In genomic region chr5:69093771-69094570, GRCh38 we compare ENCODE assay signal across 8 cellular contexts. TPM values are rescaled to one million over a fixed set of nuclear protein-coding genes. Genes with fewer than 3 reads are reported as not detected.
DNase-seq lines count a peak whose midpoint lies in the region; ATAC-seq lines count a peak whose summit lies in the region.

SLC30A5 (plus strand) TSS chr5:69094014; CDS start chr5:69094256, 242 bp downstream.

- no peaks in the 10 kb centered on the region for H3K27me3 ChIP-seq in BLaER1 treated with 17β-estradiol and CSF1 and Interleukin-3, amounts not matched to agents 10 nM and 100 nM

- H3K36me3 Mint-ChIP-seq in activated CD4-positive, alpha-beta T cell treated with anti-CD3 and anti-CD28 coated beads, Interleukin-2, amount 10 ng/mL, durations not matched to agents 7 days and 5 days (ENCODE audit: low read depth), result peaks cover 15% of the 10 kb centered on the region

- H3K4me1 Mint-ChIP-seq in activated CD4-positive, alpha-beta T cell treated with anti-CD3 and anti-CD28 coated beads, Interleukin-2, amount 10 ng/mL, durations not matched to agents 7 days and 5 days, result peaks cover 35% of the 10 kb centered on the region

- peaks cover 0 to 45% (median 25%) of the 10 kb centered on the region in 11 experiments; a peak in 16 of 22 replicates for H4K20me1 ChIP-seq in BLaER1 treated with 17β-estradiol and CSF1 and Interleukin-3, amounts not matched to agents 10 nM and 100 nM

- H3K9me3 ChIP-seq in BLaER1 treated with 17β-estradiol and CSF1 and Interleukin-3, amounts not matched to agents 10 nM and 100 nM (replicated peaks in 1 of 11), result no peaks in the 10 kb centered on the region

- H3K27ac Mint-ChIP-seq in activated CD4-positive, alpha-beta T cell treated with anti-CD3 and anti-CD28 coated beads, Interleukin-2, amount 10 ng/mL, durations not matched to agents 7 days and 5 days, result peak within 1 kb of the TSS; percentile 97

- CTCF ChIA-PET in activated CD4-positive, alpha-beta T cell treated with anti-CD3 and anti-CD28 coated beads, Interleukin-2, amount 10 ng/mL, durations not matched to agents 7 days and 5 days (lab: Charles Lee), result interaction anchor here (0.5 to 2.2 kb wide), 47 partner anchors 8 to 1926 kb away, joined by 3 to 24 read pairs (median 4); partner anchors contain the start of genes CCDC125, CCNB1, CDK7 and CENPH

- no peaks in the 10 kb centered on the region for H3K9me3 Mint-ChIP-seq in activated CD4-positive, alpha-beta T cell treated with anti-CD3 and anti-CD28 coated beads, Interleukin-2, amount 10 ng/mL, durations not matched to agents 7 days and 5 days

- H3K27me3 Mint-ChIP-seq in activated CD4-positive, alpha-beta T cell treated with anti-CD3 and anti-CD28 coated beads, Interleukin-2, amount 10 ng/mL, durations not matched to agents 7 days and 5 days, result no peaks in the 10 kb centered on the region

- DNase-seq in GM19240 (ENCODE audit: insufficient read length, low spot score) (peak; percentile 84), NCI-H526 treated with DMSO at 0.1 percent for 48 hours (lab: John Stamatoyannopoulos, UW) (peak; percentile 93), cortex of kidney (lab: John Stamatoyannopoulos, UW) (peak; percentile 45), left lobe of liver (ENCODE audit: low spot score) (peak; percentile 99)
- peak; percentile 99 for DNase-seq in activated CD4-positive, alpha-beta T cell treated with anti-CD3 and anti-CD28 coated beads, Interleukin-2, amount 10 ng/mL, durations not matched to agents 7 days and 5 days
- peak; percentile 95 to 96 for DNase-seq in stimulated activated CD4-positive, alpha-beta T cell treated with anti-CD3 and anti-CD28 coated beads, Interleukin-2, amount 100 ng/mL, for 48 hours

- POLR2A ChIA-PET in activated CD4-positive, alpha-beta T cell treated with anti-CD3 and anti-CD28 coated beads, Interleukin-2, amount 10 ng/mL, durations not matched to agents 7 days and 5 days (lab: Charles Lee), result interaction anchor here (1.6 kb wide), 1 partner anchor 11 kb away, joined by 3 read pairs; no protein-coding TSS in a partner anchor

- H3K27ac ChIP-seq in BLaER1 treated with 17β-estradiol and CSF1 and Interleukin-3, amounts not matched to agents 10 nM and 100 nM, result peak within 1 kb of the TSS; percentile 89 to 98 (median 93)

- H3K36me3 ChIP-seq in BLaER1 treated with 17β-estradiol and CSF1 and Interleukin-3, amounts not matched to agents 10 nM and 100 nM, result peaks cover 6 to 38% (median 31%) of the 10 kb centered on the region in 11 experiments; a peak in 20 of 22 replicates

- peak; percentile 98 for ATAC-seq in HG03469 (IDR thresholded peaks at IDR 0.05; ENCODE audit: unreplicated experiment)
- peak; percentile 98 for ATAC-seq in left lobe of liver

- H3K9ac ChIP-seq in BLaER1 treated with 17β-estradiol and CSF1 and Interleukin-3, amounts not matched to agents 10 nM and 100 nM, result peak within 1 kb of the TSS; percentile 90 to 99 (median 96)

- H3K4me1 ChIP-seq in BLaER1 treated with 17β-estradiol and CSF1 and Interleukin-3, amounts not matched to agents 10 nM and 100 nM, result peaks cover 12 to 27% (median 16%) of the 10 kb centered on the region in 10 experiments

- H3K4me2 ChIP-seq in BLaER1 treated with 17β-estradiol and CSF1 and Interleukin-3, amounts not matched to agents 10 nM and 100 nM, result peak within 1 kb of the TSS; percentile 77 to 95 (median 86)

- H3K4me3 ChIP-seq in BLaER1 treated with 17β-estradiol and CSF1 and Interleukin-3, amounts not matched to agents 10 nM and 100 nM, result peak within 1 kb of the TSS; percentile 83 to 97 (median 90)

- H3K4me3 Mint-ChIP-seq in activated CD4-positive, alpha-beta T cell treated with anti-CD3 and anti-CD28 coated beads, Interleukin-2, amount 10 ng/mL, durations not matched to agents 7 days and 5 days, result peak within 1 kb of the TSS; percentile 96

RNA-seq across cellular contexts. Expression of gene SLC30A5, which starts in this region (rescaled TPM):
- total RNA-seq in activated CD4-positive, alpha-beta T cell treated with anti-CD3 and anti-CD28 coated beads, Interleukin-2, amount 10 ng/mL, durations not matched to agents 7 days and 5 days, result 10 to 100 TPM; 40.2 to 50.5 TPM
- total RNA-seq in left lobe of liver, result 24.7 TPM

Comparison
In these comparisons a context has a peak if more than half of its experiments do, and no peak if none do; other contexts are left out.
1. Peak in every context shown above with its lines: DNase-seq, ATAC-seq, H3K4me3 ChIP-seq and H3K27ac ChIP-seq.
2. DNase-seq: peak in every context shown above with its lines; median percentile 99 in activated CD4-positive, alpha-beta T cell treated with anti-CD3 and anti-CD28 coated beads, Interleukin-2, amount 10 ng/mL, durations not matched to agents 7 days and 5 days; 99 in left lobe of liver; 96 in stimulated activated CD4-positive, alpha-beta T cell treated with anti-CD3 and anti-CD28 coated beads, Interleukin-2, amount 100 ng/mL, for 48 hours; 93 in NCI-H526 treated with DMSO at 0.1 percent for 48 hours; 84 in GM19240; 45 in cortex of kidney.